8 cellular contexts compared by ENCODE assay signal in the genomic region with DNA sequence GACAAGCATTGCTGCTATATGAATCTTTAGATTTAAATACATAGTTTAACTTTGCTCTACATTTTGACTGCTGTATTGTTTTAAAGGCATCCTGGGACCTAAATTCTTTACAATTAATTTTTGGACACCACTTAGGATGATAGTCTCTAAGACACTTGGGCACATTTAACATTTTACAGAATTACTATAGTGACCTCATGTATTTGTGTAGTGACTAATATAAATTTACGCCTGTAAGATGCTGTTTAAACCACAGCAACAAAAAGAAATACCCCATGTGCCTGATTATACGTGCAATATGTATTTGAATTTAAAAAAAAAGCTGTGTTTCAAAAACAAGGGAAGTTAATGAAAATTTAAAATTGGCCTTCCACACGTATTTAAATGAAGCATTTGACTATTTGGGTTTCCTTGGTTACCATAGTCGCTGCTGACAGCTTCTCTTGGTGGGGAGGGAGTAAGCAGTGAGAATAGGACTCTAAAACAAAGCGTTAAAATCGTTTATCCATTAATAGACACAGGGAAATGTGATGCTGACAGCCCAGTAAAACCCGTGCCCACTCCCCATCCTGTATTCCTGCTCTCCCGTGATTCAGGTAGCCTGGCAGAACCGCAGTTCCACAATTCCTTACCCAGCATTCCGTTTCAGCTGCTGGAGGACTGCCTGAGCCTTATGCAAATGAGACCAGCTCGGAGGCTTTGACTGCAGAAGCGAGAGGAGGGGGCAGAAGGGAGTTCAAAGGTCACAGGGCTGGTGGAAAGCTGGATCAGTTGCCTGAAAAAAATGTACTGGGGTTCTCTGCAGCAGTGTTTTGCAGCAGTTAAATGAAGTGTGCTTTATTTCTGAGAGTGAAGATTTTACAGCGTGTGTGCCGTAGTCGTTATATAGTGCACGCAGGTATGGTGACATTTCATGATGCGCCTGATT.
A peak's percentile ranks its signal among the peaks of the same experiment; 100 is the strongest.
DNase-seq lines count a peak whose midpoint lies in the region; ATAC-seq and TF ChIP-seq lines count a peak whose summit lies in the region.

No MANE protein-coding gene starts in this region.

- CTCF ChIA-PET in T-cell (lab: Charles Lee), result no interaction called here

- H3K4me3 ChIP-seq in NT2/D1 (ENCODE audit: insufficient read length, low read depth), result peak overlapping the region; percentile 25
- H3K4me3 ChIP-seq in esophagus (ENCODE audit: low read depth in 1 of 2, low read length in 2 of 2), result peak overlapping the region; percentile 12 to 31
- peak overlapping the region; percentile 20 for H3K4me3 ChIP-seq in mucosa of stomach (ENCODE audit: low read length)
- peak overlapping the region in 4 of 8 donors; percentile 5 to 54 (median 16) for H3K4me3 ChIP-seq in spleen

- intact Hi-C loops in spleen (cut with DNase I; ENCODE audit: low total_unique reads), result no loop called here

- H3K27ac ChIP-seq in esophagus (ENCODE audit: low read depth in 2 of 2, low read length in 1 of 2) (no peak overlapping the region), spleen (peak overlapping the region in 4 of 8 donors; percentile 7 to 28 (median 13))

- no peak for TF ChIP-seq CTCF in spleen (IDR thresholded peaks at IDR 0.05 in 8 of 11, conservative IDR thresholded peaks at IDR 0.05 in 3 of 11)

- H3K27me3 ChIP-seq in NT2/D1 (ENCODE audit: insufficient read depth, insufficient read length) (no peaks in the 10 kb centered on the region), esophagus (ENCODE audit: control insufficient read depth in 1 of 2, insufficient read depth in 2 of 2, low read length in 2 of 2) (no peaks in the 10 kb centered on the region), mucosa of stomach (ENCODE audit: control insufficient read depth, insufficient read depth, low read length) (no peaks in the 10 kb centered on the region), spleen (replicated peaks in 1 of 7) (peaks cover 0 to 6% (median 0%) of the 10 kb centered on the region in 7 donors)

- TF ChIP-seq POLR2A in spleen (IDR thresholded peaks at IDR 0.05), result no peak

- no peaks in the 10 kb centered on the region for H3K9me3 Mint-ChIP-seq in T-cell

- no peak overlapping the region for H3K27ac Mint-ChIP-seq in T-cell

- peaks cover 0 to 3% of the 10 kb centered on the region in 2 donors for H3K27me3 Mint-ChIP-seq in T-cell

- no peak overlapping the region for H3K4me3 Mint-ChIP-seq in T-cell

- POLR2A ChIA-PET in T-cell (lab: Charles Lee), result no interaction called here

- ATAC-seq in HG03432 (IDR thresholded peaks at IDR 0.05; ENCODE audit: unreplicated experiment), result peak; percentile 50
- ATAC-seq in T-cell (replicated peaks in 1 of 4), result no peak
- ATAC-seq in HG03095 (IDR thresholded peaks at IDR 0.05; ENCODE audit: unreplicated experiment), result no peak

- no peaks in the 10 kb centered on the region for H3K4me1 ChIP-seq in NT2/D1 (ENCODE audit: insufficient read depth, insufficient read length)
- no peaks in the 10 kb centered on the region for H3K4me1 ChIP-seq in esophagus (ENCODE audit: control insufficient read depth in 2 of 2, insufficient read depth in 2 of 2, low read length in 1 of 2)
- H3K4me1 ChIP-seq in mucosa of stomach (ENCODE audit: control insufficient read depth, insufficient read depth, low read length), result no peaks in the 10 kb centered on the region
- H3K4me1 ChIP-seq in spleen, result peaks cover 0 to 5% (median 0%) of the 10 kb centered on the region in 6 donors

- H3K36me3 Mint-ChIP-seq in T-cell, result no peaks in the 10 kb centered on the region

- no peaks in the 10 kb centered on the region for H3K4me1 Mint-ChIP-seq in T-cell

- no peaks in the 10 kb centered on the region for H3K9me3 ChIP-seq in NT2/D1 (ENCODE audit: insufficient read depth, low read length)
- no peaks in the 10 kb centered on the region for H3K9me3 ChIP-seq in esophagus (ENCODE audit: control insufficient read depth in 2 of 2, insufficient read depth in 1 of 2, low read depth in 1 of 2, low read length in 1 of 2)
- H3K9me3 ChIP-seq in mucosa of stomach (ENCODE audit: control insufficient read depth, low read length), result no peaks in the 10 kb centered on the region
- no peaks in the 10 kb centered on the region for H3K9me3 ChIP-seq in spleen

- peak overlapping the region; percentile 45 for H3K9ac ChIP-seq in NT2/D1 (ENCODE audit: insufficient read length, low read depth)
- H3K9ac ChIP-seq in mucosa of stomach (ENCODE audit: low read length), result peak overlapping the region; percentile 24

- no peaks in the 10 kb centered on the region for H3K36me3 ChIP-seq in NT2/D1 (ENCODE audit: insufficient read depth, insufficient read length, low read length)
- H3K36me3 ChIP-seq in esophagus (ENCODE audit: control insufficient read depth in 2 of 2, insufficient read depth in 2 of 2, low read length in 1 of 2), result no peaks in the 10 kb centered on the region
- H3K36me3 ChIP-seq in mucosa of stomach (ENCODE audit: control insufficient read depth, insufficient read depth, low read length), result no peaks in the 10 kb centered on the region
- H3K36me3 ChIP-seq in spleen, result no peaks in the 10 kb centered on the region

- peak; percentile 76 for DNase-seq in NT2/D1 (ENCODE audit: low read depth, low spot score)
- no peak for DNase-seq in T-cell
- no peak for DNase-seq in foreskin melanocyte
- DNase-seq in spleen, result no peak

- 31 to 33% methylated on average over 17 of the region's 17 CpGs for WGBS in esophagus, 2 donors
- WGBS in spleen, 5 donors, result 46 to 53% (median 51%) methylated on average over 17 of the region's 17 CpGs
